8 cellular contexts compared by ENCODE assay signal in genomic region chr16:3282747-3283524, GRCh38. TPM values are rescaled to one million over a fixed set of nuclear protein-coding genes. Genes with fewer than 3 reads are reported as not detected.
DNase-seq lines count a peak whose midpoint lies in the region; ATAC-seq, FAIRE-seq and TF ChIP-seq lines count a peak whose summit lies in the region.

ZNF263 (plus strand) TSS chr16:3283491; CDS start chr16:3283819, 328 bp downstream.

- WGBS in mammary epithelial cell (ENCODE audit: low coverage, missing lambda C conversion rate): 3% methylated on average over 32 of the region's 70 CpGs
- 0% methylated on average over 64 to 70 of the region's 70 CpGs for WGBS in small intestine, 3 donors

- TF ChIP-seq CTCF in WERI-Rb-1 (IDR thresholded peaks at IDR 0.05; ENCODE audit: low read depth, low read length): no peak
- TF ChIP-seq CTCF in mammary epithelial cell (conservative IDR thresholded peaks at IDR 0.05 in 1 of 2, IDR thresholded peaks at IDR 0.05 in 1 of 2; ENCODE audit: extremely low read depth in 1 of 2, insufficient read depth in 1 of 2, low read depth in 1 of 2, low read length in 2 of 2): no peak

- in situ Hi-C loops in mammary epithelial cell (cut with MboI; ENCODE audit: low sequenced_read_pairs in 2 of 2): no loop called here

- H3K27me3 ChIP-seq in ACC112 (ENCODE audit: insufficient read depth, low read length) (no peaks in the 10 kb centered on the region), WERI-Rb-1 (ENCODE audit: insufficient read depth, low read depth, severe bottlenecking) (no peaks in the 10 kb centered on the region), mammary epithelial cell (ENCODE audit: insufficient read depth, low read length) (no peaks in the 10 kb centered on the region), small intestine (ENCODE audit: control insufficient read depth in 2 of 2, insufficient read depth in 2 of 2, low read length in 2 of 2) (no peaks in the 10 kb centered on the region)

- H3K4me2 ChIP-seq in mammary epithelial cell (ENCODE audit: insufficient read depth, low read depth, low read length): peak within 1 kb of the TSS; percentile 97

- CTCF ChIA-PET in mammary epithelial cell (lab: Charles Lee; ENCODE audit: low non-redundant PET): interaction anchor here (0.6 kb wide), 1 partner anchor 82 kb away, joined by 3 read pairs; no protein-coding TSS in a partner anchor

- intact Hi-C loops in mammary epithelial cell (cut with micrococcal nuclease): loop anchor here (1.0 to 5.0 kb wide), 7 partner anchors 19 to 218 kb away; partner anchors contain the start of genes CLUAP1, OR1F1, TIGD7 and ZNF200

- H3K4me1 ChIP-seq in ACC112 (ENCODE audit: control insufficient read depth, insufficient read depth, low read length, unreplicated experiment) (peaks cover 10% of the 10 kb centered on the region), mammary epithelial cell (ENCODE audit: insufficient read depth, low read length) (peaks cover 12% of the 10 kb centered on the region), small intestine (ENCODE audit: control insufficient read depth in 2 of 2, insufficient read depth in 1 of 2, low read depth in 1 of 2, low read length in 1 of 2) (peaks cover 4 to 8% of the 10 kb centered on the region in 2 donors)

- ATAC-seq in GM18873 (IDR thresholded peaks at IDR 0.05; ENCODE audit: low FRiP score, unreplicated experiment) (peak; percentile 75), HG03139 (IDR thresholded peaks at IDR 0.05; ENCODE audit: unreplicated experiment) (peak; percentile 74)

- DNase-seq in NCI-H2227 (lab: John Stamatoyannopoulos, UW; ENCODE audit: unreplicated experiment) (peak; percentile 98), WERI-Rb-1 (peak; percentile 96), mammary epithelial cell (peak; percentile 98), iPS-NIHi11 (ENCODE audit: low spot score) (peak; percentile 94), small intestine (peak; percentile 99)

- H3K4me3 ChIP-seq in ACC112 (ENCODE audit: low read depth, low read length) (peak within 1 kb of the TSS; percentile 89), WERI-Rb-1 (ENCODE audit: low read depth, low read length) (peak within 1 kb of the TSS; percentile 75), mammary epithelial cell (replicated peaks in 1 of 3; ENCODE audit: insufficient read depth in 1 of 3, low read depth in 2 of 3, low read length in 3 of 3) (peak within 1 kb of the TSS; percentile 86 to 98 (median 91)), small intestine (ENCODE audit: low read depth in 1 of 2, low read length in 2 of 2) (peak within 1 kb of the TSS; percentile 74 to 93)

- peak within 1 kb of the TSS; percentile 87 for H2AFZ ChIP-seq in ACC112 (ENCODE audit: low read length, unreplicated experiment)
- peak within 1 kb of the TSS; percentile 99 for H2AFZ ChIP-seq in mammary epithelial cell (ENCODE audit: low read depth, low read length)

- H3K36me3 ChIP-seq in ACC112 (ENCODE audit: insufficient read depth, low read length): peaks cover 26% of the 10 kb centered on the region
- peaks cover 37% of the 10 kb centered on the region for H3K36me3 ChIP-seq in WERI-Rb-1
- H3K36me3 ChIP-seq in mammary epithelial cell (ENCODE audit: insufficient read depth, low read length): peaks cover 7% of the 10 kb centered on the region
- peaks cover 5 to 10% of the 10 kb centered on the region in 2 donors for H3K36me3 ChIP-seq in small intestine (ENCODE audit: control insufficient read depth in 2 of 2, insufficient read depth in 2 of 2, low read length in 2 of 2)

- H3K9me3 ChIP-seq in WERI-Rb-1 (ENCODE audit: severe bottlenecking) (no peaks in the 10 kb centered on the region), mammary epithelial cell (replicated peaks; ENCODE audit: insufficient read depth, low read length) (no peaks in the 10 kb centered on the region), small intestine (ENCODE audit: control insufficient read depth, low read depth) (no peaks in the 10 kb centered on the region)

- FAIRE-seq in small intestine (lab: Jason Lieb, UNC): no peak

- H4K20me1 ChIP-seq in mammary epithelial cell (ENCODE audit: insufficient read depth, low read length): no peaks in the 10 kb centered on the region

- BruUV-seq in mammary epithelial cell (replicated peaks; lab: Mats Ljungman, UMichigan): TSS peak; percentile 79

- peak within 1 kb of the TSS; percentile 97 for H3K27ac ChIP-seq in ACC112 (ENCODE audit: low read depth, low read length)
- peak within 1 kb of the TSS; percentile 96 for H3K27ac ChIP-seq in WERI-Rb-1
- H3K27ac ChIP-seq in mammary epithelial cell (ENCODE audit: insufficient read depth, low read depth, low read length): peak within 1 kb of the TSS; percentile 96
- H3K27ac ChIP-seq in small intestine (ENCODE audit: low read depth in 1 of 2, low read length in 1 of 2): peak within 1 kb of the TSS; percentile 93 to 100

- peaks cover 40% of the 10 kb centered on the region for H3K79me2 ChIP-seq in ACC112 (ENCODE audit: control insufficient read depth, insufficient read depth, low read length, unreplicated experiment)
- H3K79me2 ChIP-seq in mammary epithelial cell (ENCODE audit: insufficient read depth, low read length): peaks cover 44% of the 10 kb centered on the region

- dilution Hi-C loops in mammary epithelial cell (cut with HindIII; ENCODE audit: low sequenced_read_pairs): no loop called here

- H3K9ac ChIP-seq in mammary epithelial cell (ENCODE audit: insufficient read depth, low read length): peak within 1 kb of the TSS; percentile 89

RNA-seq across cellular contexts. Expression of gene ZNF263, which starts in this region (rescaled TPM):
- total RNA-seq in mammary epithelial cell: 10 to 100 TPM; 23.7 to 54.8 TPM
- 7.6 TPM for polyA plus RNA-seq in mammary epithelial cell
- 12.1 TPM for polyA minus RNA-seq in mammary epithelial cell
- 10 to 100 TPM; 11.0 to 15.9 (median 12.4) TPM for polyA plus RNA-seq in small intestine

Comparison
In these comparisons a context has a peak if more than half of its experiments do, and no peak if none do; other contexts are left out.
1. Peak in every context shown above with its lines: DNase-seq, ATAC-seq, H3K4me3 ChIP-seq and H3K27ac ChIP-seq.